8 cellular contexts compared by ENCODE assay signal in genomic region chr5:113294341-113295110, GRCh38.
DNase-seq lines count a peak whose midpoint lies in the region; ATAC-seq lines count a peak whose summit lies in the region.

No MANE protein-coding gene starts in this region.

- POLR2A ChIA-PET in CD8-positive, alpha-beta memory T cell (lab: Charles Lee), result interaction anchor here (0.5 to 1.2 kb wide), 3 partner anchors 274 to 1135 kb away, joined by 3 to 6 read pairs (median 5); partner anchors contain the start of gene DCP2

- peak; percentile 53 to 80 (median 63) for DNase-seq in CD8-positive, alpha-beta memory T cell
- DNase-seq in HK-2 (ENCODE audit: unreplicated experiment) (peak; percentile 42), SK-N-DZ (ENCODE audit: low spot score) (peak; percentile 93), globus pallidus (ENCODE audit: low spot score) (peak; percentile 76), occipital lobe (lab: John Stamatoyannopoulos, UW) (peak; percentile 75), superior temporal gyrus (ENCODE audit: extremely low spot score) (peak; percentile 72)
- peak; percentile 83 for DNase-seq in activated naive CD4-positive, alpha-beta T cell treated with anti-CD3 and anti-CD28 coated beads, Interleukin-2, amount 10 ng/mL, durations not matched to agents 7 days and 5 days

- H3K27me3 Mint-ChIP-seq in CD8-positive, alpha-beta memory T cell, result peaks cover 10 to 27% of the 10 kb centered on the region in 2 donors
- H3K27me3 Mint-ChIP-seq in activated naive CD4-positive, alpha-beta T cell treated with anti-CD3 and anti-CD28 coated beads, Interleukin-2, amount 10 ng/mL, durations not matched to agents 7 days and 5 days, result peaks cover 74% of the 10 kb centered on the region

- peak overlapping the region; percentile 18 for H3K27ac ChIP-seq in CD8-positive, alpha-beta memory T cell (ENCODE audit: low read depth, low read length)

- H3K36me3 Mint-ChIP-seq in CD8-positive, alpha-beta memory T cell, result peaks cover 0 to 6% (median 0%) of the 10 kb centered on the region in 3 donors
- no peaks in the 10 kb centered on the region for H3K36me3 Mint-ChIP-seq in activated naive CD4-positive, alpha-beta T cell treated with anti-CD3 and anti-CD28 coated beads, Interleukin-2, amount 10 ng/mL, durations not matched to agents 7 days and 5 days

- peak overlapping the region; percentile 9 to 92 (median 84) for H3K27ac Mint-ChIP-seq in CD8-positive, alpha-beta memory T cell
- peak overlapping the region; percentile 25 for H3K27ac Mint-ChIP-seq in activated naive CD4-positive, alpha-beta T cell treated with anti-CD3 and anti-CD28 coated beads, Interleukin-2, amount 10 ng/mL, durations not matched to agents 7 days and 5 days

- peak; percentile 92 for ATAC-seq in GM19467 (IDR thresholded peaks at IDR 0.05; ENCODE audit: unreplicated experiment)

- H3K4me3 ChIP-seq in CD8-positive, alpha-beta memory T cell (ENCODE audit: low read length), result peak overlapping the region; percentile 79

- CTCF ChIA-PET in CD8-positive, alpha-beta memory T cell (lab: Charles Lee), result interaction anchor here (1.0 to 1.8 kb wide), 5 partner anchors 13 to 311 kb away, joined by 3 to 11 read pairs (median 3); no protein-coding TSS in a partner anchor
- CTCF ChIA-PET in activated naive CD4-positive, alpha-beta T cell treated with anti-CD3 and anti-CD28 coated beads, Interleukin-2, amount 10 ng/mL, durations not matched to agents 7 days and 5 days (lab: Charles Lee), result interaction anchor here (0.8 to 3.2 kb wide), 3 partner anchors 24 to 299 kb away, joined by 3 to 11 read pairs (median 5); no protein-coding TSS in a partner anchor

- H3K27me3 ChIP-seq in CD8-positive, alpha-beta memory T cell (ENCODE audit: insufficient read depth, low read length, poor library complexity, severe bottlenecking), result peaks cover 22% of the 10 kb centered on the region

- H3K4me3 Mint-ChIP-seq in CD8-positive, alpha-beta memory T cell, result peak overlapping the region; percentile 87 to 98 (median 96)
- peak overlapping the region; percentile 82 for H3K4me3 Mint-ChIP-seq in activated naive CD4-positive, alpha-beta T cell treated with anti-CD3 and anti-CD28 coated beads, Interleukin-2, amount 10 ng/mL, durations not matched to agents 7 days and 5 days

- H3K4me1 ChIP-seq in CD8-positive, alpha-beta memory T cell (ENCODE audit: insufficient read depth, low read length), result peaks cover 17% of the 10 kb centered on the region

- peaks cover 21 to 28% (median 27%) of the 10 kb centered on the region in 3 donors for H3K4me1 Mint-ChIP-seq in CD8-positive, alpha-beta memory T cell
- peaks cover 21% of the 10 kb centered on the region for H3K4me1 Mint-ChIP-seq in activated naive CD4-positive, alpha-beta T cell treated with anti-CD3 and anti-CD28 coated beads, Interleukin-2, amount 10 ng/mL, durations not matched to agents 7 days and 5 days

- H3K9me3 ChIP-seq in CD8-positive, alpha-beta memory T cell (ENCODE audit: low read length), result no peaks in the 10 kb centered on the region

- peaks cover 0 to 2% (median 0%) of the 10 kb centered on the region in 5 donors for H3K9me3 Mint-ChIP-seq in CD8-positive, alpha-beta memory T cell
- H3K9me3 Mint-ChIP-seq in activated naive CD4-positive, alpha-beta T cell treated with anti-CD3 and anti-CD28 coated beads, Interleukin-2, amount 10 ng/mL, durations not matched to agents 7 days and 5 days, result no peaks in the 10 kb centered on the region

- H3K36me3 ChIP-seq in CD8-positive, alpha-beta memory T cell (ENCODE audit: insufficient read depth, low read length), result no peaks in the 10 kb centered on the region

Comparison
In these comparisons a context has a peak if more than half of its experiments do, and no peak if none do; other contexts are left out.
1. Peak in every context shown above with its lines: DNase-seq, ATAC-seq, H3K4me3 ChIP-seq and H3K27ac ChIP-seq.
2. DNase-seq: peak in every context shown above with its lines; median percentile 93 in SK-N-DZ; 83 in activated naive CD4-positive, alpha-beta T cell treated with anti-CD3 and anti-CD28 coated beads, Interleukin-2, amount 10 ng/mL, durations not matched to agents 7 days and 5 days; 76 in globus pallidus; 75 in occipital lobe; 72 in superior temporal gyrus; 63 in CD8-positive, alpha-beta memory T cell; 42 in HK-2.